In the genomic region with DNA sequence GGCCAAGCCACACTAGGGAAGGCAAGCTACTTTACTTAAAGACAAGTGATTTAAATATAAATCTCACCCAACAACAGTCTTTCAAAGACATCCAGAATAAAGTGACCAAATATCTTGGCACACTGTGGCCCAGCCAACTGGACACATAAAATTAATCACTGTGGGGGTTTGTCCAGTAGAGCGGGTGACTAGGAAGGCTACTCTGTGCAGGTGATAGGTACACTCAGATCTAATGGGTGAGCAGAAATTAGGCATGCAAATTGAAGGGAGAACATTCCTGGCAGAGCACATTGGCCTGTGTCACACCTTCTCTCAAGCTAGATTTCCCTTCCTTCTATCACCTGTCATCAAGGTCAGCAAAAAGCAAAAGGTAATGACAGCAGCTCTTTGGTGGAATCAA, we compare ENCODE assay signal across 1 cellular context.
TF ChIP-seq lines count a peak whose summit lies in the region.

No MANE protein-coding gene starts in this region.

TF ChIP-seq in HepG2, 621 proteins besides CTCF, POLR2A, EP300 and RAD21 (continued from another document):
- TF ChIP-seq, protein P1, sequence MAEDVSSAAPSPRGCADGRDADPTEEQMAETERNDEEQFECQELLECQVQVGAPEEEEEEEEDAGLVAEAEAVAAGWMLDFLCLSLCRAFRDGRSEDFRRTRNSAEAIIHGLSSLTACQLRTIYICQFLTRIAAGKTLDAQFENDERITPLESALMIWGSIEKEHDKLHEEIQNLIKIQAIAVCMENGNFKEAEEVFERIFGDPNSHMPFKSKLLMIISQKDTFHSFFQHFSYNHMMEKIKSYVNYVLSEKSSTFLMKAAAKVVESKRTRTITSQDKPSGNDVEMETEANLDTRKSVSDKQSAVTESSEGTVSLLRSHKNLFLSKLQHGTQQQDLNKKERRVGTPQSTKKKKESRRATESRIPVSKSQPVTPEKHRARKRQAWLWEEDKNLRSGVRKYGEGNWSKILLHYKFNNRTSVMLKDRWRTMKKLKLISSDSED (CRISPR knock-in tag; IDR thresholded peaks at IDR 0.05), result no peak
- TF ChIP-seq, protein P2, sequence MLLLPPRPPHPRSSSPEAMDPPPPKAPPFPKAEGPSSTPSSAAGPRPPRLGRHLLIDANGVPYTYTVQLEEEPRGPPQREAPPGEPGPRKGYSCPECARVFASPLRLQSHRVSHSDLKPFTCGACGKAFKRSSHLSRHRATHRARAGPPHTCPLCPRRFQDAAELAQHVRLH (CRISPR knock-in tag; IDR thresholded peaks at IDR 0.05; ENCODE audit: borderline replicate concordance, low read depth), result no peak
- TF ChIP-seq ZNF775 (CRISPR knock-in tag; IDR thresholded peaks at IDR 0.05; ENCODE audit: borderline replicate concordance) (no peak), POLR2G (IDR thresholded peaks at IDR 0.05; ENCODE audit: low read depth, low read length) (no peak), ZNF496 (CRISPR knock-in tag; IDR thresholded peaks at IDR 0.05; ENCODE audit: insufficient replicate concordance) (no peak), CBX2 (IDR thresholded peaks at IDR 0.05; ENCODE audit: low read depth, low read length) (no peak), CBX2 (CRISPR knock-in tag; IDR thresholded peaks at IDR 0.05; ENCODE audit: low read depth) (no peak), ZNF530 (CRISPR knock-in tag; IDR thresholded peaks at IDR 0.05; ENCODE audit: low read depth) (no peak), ZNF670 (CRISPR knock-in tag; IDR thresholded peaks at IDR 0.05; ENCODE audit: borderline replicate concordance) (no peak), SMARCC2 (IDR thresholded peaks at IDR 0.05) (no peak), ONECUT2 (CRISPR knock-in tag; IDR thresholded peaks at IDR 0.05) (no peak), AGO1 (IDR thresholded peaks at IDR 0.05; ENCODE audit: low read depth, low read length, poor library complexity, severe bottlenecking) (no peak), MATR3 (CRISPR knock-in tag; IDR thresholded peaks at IDR 0.05) (no peak), KDM5A (IDR thresholded peaks at IDR 0.05; ENCODE audit: borderline replicate concordance, low read length) (no peak)
- TF ChIP-seq, protein P3, sequence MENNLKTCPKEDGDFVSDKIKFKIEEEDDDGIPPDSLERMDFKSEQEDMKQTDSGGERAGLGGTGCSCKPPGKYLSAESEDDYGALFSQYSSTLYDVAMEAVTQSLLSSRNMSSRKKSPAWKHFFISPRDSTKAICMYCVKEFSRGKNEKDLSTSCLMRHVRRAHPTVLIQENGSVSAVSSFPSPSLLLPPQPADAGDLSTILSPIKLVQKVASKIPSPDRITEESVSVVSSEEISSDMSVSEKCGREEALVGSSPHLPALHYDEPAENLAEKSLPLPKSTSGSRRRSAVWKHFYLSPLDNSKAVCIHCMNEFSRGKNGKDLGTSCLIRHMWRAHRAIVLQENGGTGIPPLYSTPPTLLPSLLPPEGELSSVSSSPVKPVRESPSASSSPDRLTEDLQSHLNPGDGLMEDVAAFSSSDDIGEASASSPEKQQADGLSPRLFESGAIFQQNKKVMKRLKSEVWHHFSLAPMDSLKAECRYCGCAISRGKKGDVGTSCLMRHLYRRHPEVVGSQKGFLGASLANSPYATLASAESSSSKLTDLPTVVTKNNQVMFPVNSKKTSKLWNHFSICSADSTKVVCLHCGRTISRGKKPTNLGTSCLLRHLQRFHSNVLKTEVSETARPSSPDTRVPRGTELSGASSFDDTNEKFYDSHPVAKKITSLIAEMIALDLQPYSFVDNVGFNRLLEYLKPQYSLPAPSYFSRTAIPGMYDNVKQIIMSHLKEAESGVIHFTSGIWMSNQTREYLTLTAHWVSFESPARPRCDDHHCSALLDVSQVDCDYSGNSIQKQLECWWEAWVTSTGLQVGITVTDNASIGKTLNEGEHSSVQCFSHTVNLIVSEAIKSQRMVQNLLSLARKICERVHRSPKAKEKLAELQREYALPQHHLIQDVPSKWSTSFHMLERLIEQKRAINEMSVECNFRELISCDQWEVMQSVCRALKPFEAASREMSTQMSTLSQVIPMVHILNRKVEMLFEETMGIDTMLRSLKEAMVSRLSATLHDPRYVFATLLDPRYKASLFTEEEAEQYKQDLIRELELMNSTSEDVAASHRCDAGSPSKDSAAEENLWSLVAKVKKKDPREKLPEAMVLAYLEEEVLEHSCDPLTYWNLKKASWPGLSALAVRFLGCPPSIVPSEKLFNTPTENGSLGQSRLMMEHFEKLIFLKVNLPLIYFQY (CRISPR knock-in tag; IDR thresholded peaks at IDR 0.05; ENCODE audit: borderline replicate concordance), result no peak
- TF ChIP-seq, protein P4, sequence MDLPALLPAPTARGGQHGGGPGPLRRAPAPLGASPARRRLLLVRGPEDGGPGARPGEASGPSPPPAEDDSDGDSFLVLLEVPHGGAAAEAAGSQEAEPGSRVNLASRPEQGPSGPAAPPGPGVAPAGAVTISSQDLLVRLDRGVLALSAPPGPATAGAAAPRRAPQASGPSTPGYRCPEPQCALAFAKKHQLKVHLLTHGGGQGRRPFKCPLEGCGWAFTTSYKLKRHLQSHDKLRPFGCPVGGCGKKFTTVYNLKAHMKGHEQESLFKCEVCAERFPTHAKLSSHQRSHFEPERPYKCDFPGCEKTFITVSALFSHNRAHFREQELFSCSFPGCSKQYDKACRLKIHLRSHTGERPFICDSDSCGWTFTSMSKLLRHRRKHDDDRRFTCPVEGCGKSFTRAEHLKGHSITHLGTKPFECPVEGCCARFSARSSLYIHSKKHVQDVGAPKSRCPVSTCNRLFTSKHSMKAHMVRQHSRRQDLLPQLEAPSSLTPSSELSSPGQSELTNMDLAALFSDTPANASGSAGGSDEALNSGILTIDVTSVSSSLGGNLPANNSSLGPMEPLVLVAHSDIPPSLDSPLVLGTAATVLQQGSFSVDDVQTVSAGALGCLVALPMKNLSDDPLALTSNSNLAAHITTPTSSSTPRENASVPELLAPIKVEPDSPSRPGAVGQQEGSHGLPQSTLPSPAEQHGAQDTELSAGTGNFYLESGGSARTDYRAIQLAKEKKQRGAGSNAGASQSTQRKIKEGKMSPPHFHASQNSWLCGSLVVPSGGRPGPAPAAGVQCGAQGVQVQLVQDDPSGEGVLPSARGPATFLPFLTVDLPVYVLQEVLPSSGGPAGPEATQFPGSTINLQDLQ (CRISPR knock-in tag; IDR thresholded peaks at IDR 0.05), result no peak
- TF ChIP-seq, protein P5, sequence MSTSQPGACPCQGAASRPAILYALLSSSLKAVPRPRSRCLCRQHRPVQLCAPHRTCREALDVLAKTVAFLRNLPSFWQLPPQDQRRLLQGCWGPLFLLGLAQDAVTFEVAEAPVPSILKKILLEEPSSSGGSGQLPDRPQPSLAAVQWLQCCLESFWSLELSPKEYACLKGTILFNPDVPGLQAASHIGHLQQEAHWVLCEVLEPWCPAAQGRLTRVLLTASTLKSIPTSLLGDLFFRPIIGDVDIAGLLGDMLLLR (CRISPR knock-in tag; IDR thresholded peaks at IDR 0.05), result no peak
- TF ChIP-seq, protein P6, sequence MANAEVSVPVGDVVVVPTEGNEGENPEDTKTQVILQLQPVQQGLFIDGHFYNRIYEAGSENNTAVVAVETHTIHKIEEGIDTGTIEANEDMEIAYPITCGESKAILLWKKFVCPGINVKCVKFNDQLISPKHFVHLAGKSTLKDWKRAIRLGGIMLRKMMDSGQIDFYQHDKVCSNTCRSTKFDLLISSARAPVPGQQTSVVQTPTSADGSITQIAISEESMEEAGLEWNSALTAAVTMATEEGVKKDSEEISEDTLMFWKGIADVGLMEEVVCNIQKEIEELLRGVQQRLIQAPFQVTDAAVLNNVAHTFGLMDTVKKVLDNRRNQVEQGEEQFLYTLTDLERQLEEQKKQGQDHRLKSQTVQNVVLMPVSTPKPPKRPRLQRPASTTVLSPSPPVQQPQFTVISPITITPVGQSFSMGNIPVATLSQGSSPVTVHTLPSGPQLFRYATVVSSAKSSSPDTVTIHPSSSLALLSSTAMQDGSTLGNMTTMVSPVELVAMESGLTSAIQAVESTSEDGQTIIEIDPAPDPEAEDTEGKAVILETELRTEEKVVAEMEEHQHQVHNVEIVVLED (CRISPR knock-in tag; IDR thresholded peaks at IDR 0.05; ENCODE audit: borderline replicate concordance), result no peak
- TF ChIP-seq, protein P7, sequence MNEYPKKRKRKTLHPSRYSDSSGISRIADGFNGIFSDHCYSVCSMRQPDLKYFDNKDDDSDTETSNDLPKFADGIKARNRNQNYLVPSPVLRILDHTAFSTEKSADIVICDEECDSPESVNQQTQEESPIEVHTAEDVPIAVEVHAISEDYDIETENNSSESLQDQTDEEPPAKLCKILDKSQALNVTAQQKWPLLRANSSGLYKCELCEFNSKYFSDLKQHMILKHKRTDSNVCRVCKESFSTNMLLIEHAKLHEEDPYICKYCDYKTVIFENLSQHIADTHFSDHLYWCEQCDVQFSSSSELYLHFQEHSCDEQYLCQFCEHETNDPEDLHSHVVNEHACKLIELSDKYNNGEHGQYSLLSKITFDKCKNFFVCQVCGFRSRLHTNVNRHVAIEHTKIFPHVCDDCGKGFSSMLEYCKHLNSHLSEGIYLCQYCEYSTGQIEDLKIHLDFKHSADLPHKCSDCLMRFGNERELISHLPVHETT (CRISPR knock-in tag; conservative IDR thresholded peaks at IDR 0.05), result no peak
- TF ChIP-seq, protein P8, sequence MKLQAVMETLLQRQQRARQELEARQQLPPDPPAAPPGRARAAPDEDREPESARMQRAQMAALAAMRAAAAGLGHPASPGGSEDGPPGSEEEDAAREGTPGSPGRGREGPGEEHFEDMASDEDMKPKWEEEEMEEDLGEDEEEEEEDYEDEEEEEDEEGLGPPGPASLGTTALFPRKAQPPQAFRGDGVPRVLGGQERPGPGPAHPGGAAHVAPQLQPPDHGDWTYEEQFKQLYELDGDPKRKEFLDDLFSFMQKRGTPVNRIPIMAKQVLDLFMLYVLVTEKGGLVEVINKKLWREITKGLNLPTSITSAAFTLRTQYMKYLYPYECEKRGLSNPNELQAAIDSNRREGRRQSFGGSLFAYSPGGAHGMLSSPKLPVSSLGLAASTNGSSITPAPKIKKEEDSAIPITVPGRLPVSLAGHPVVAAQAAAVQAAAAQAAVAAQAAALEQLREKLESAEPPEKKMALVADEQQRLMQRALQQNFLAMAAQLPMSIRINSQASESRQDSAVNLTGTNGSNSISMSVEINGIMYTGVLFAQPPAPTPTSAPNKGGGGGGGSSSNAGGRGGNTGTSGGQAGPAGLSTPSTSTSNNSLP (IDR thresholded peaks at IDR 0.05; ENCODE audit: low read depth, low read length), result no peak
